In the genomic region with DNA sequence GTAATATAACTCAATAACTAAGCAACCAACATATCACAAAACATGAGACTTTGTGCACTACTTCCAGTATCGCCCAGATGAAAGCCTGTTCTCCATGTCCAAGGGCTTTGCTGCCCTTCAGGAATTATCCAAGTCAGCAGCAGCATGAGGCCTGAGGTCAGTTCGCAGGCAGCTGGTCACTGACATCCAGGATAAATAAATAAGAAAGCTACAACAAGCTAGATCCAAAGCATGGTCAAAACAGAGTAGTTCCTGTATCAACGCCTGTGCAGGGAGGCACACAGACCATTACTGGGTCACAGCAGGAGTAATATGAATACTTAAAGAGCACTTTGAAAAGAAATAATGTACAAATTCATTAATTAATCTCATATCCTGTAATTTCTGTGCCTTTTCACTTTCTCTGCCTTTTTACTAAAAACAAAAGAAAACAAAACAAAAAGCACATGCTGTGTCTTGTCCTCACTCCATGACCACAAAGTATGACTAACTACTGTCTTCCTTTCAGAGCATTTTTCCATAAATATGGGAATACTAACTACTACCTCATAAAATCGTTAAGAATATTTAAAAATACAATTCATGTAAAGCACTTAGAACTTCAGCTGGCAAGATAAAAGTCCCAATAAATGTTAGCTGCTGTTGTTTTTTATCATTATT, we compare ENCODE assay signal across 19 cellular contexts.
DNase-seq lines count a peak whose midpoint lies in the region; ATAC-seq and TF ChIP-seq lines count a peak whose summit lies in the region.
"Had no signal": no experiment of that assay in that cellular context is flagged by ENCODE, and none has a peak within 500 bp of the region (broad histone marks: within the 10 kb centered on the region; RNA-seq: fewer than 3 reads in every experiment).

No MANE protein-coding gene starts in this region.

- TF ChIP-seq CTCF in RWPE2 (IDR thresholded peaks at IDR 0.05; ENCODE audit: poor library complexity, severe bottlenecking): no peak
- no peak for TF ChIP-seq CTCF in fibroblast of lung (conservative IDR thresholded peaks at IDR 0.05 in 1 of 2, IDR thresholded peaks at IDR 0.05 in 1 of 2; ENCODE audit: low read depth in 1 of 2, low read length in 2 of 2)

- no peak overlapping the region for H3K9ac ChIP-seq in GM23248
- no peak overlapping the region for H3K9ac ChIP-seq in fibroblast of lung (ENCODE audit: insufficient read depth, low read length)
- no peak overlapping the region for H3K9ac ChIP-seq in skeletal muscle satellite cell (ENCODE audit: low read depth, low read length)
- H3K9ac ChIP-seq: BLaER1 treated with 17β-estradiol and CSF1 and Interleukin-3, amounts not matched to agents 10 nM and 100 nM had no signal

- peak; percentile 83 for ATAC-seq in RWPE2 (ENCODE audit: low read depth)
- ATAC-seq: esophagus mucosa; heart right ventricle; naive thymus-derived CD4-positive, alpha-beta T cell had no signal

- peaks cover 11% of the 10 kb centered on the region; the same call in 1 of the 2 replicates for H3F3A ChIP-seq in GM23248 (ENCODE audit: insufficient read depth)

- no peaks in the 10 kb centered on the region for H3K9me3 ChIP-seq in GM23248 (ENCODE audit: low read depth)
- no peaks in the 10 kb centered on the region for H3K9me3 ChIP-seq in RWPE2 (ENCODE audit: severe bottlenecking)
- no peaks in the 10 kb centered on the region for H3K9me3 ChIP-seq in fibroblast of lung (ENCODE audit: control insufficient read depth, insufficient read depth, low read depth, low read length)
- no peaks in the 10 kb centered on the region for H3K9me3 ChIP-seq in skeletal muscle satellite cell (replicated peaks; ENCODE audit: low read length)
- H3K9me3 ChIP-seq: BLaER1 treated with 17β-estradiol and CSF1 and Interleukin-3, amounts not matched to agents 10 nM and 100 nM; heart right ventricle; testis had no signal

- no peaks in the 10 kb centered on the region for H3K9me2 ChIP-seq in GM23248 (ENCODE audit: insufficient read depth)

- H3K4me1 ChIP-seq in GM23248 (ENCODE audit: insufficient read depth): peaks cover 16% of the 10 kb centered on the region; the same call in 1 of the 2 replicates
- peaks cover 29% of the 10 kb centered on the region for H3K4me1 ChIP-seq in RWPE2 (ENCODE audit: insufficient read depth, poor library complexity, severe bottlenecking)
- no peaks in the 10 kb centered on the region for H3K4me1 ChIP-seq in fibroblast of lung (ENCODE audit: control insufficient read depth, extremely low read depth, insufficient read depth, low read length)
- peaks cover 39% of the 10 kb centered on the region for H3K4me1 ChIP-seq in skeletal muscle satellite cell (ENCODE audit: control insufficient read depth, insufficient read depth, low read length)
- H3K4me1 ChIP-seq: BLaER1 treated with 17β-estradiol and CSF1 and Interleukin-3, amounts not matched to agents 10 nM and 100 nM; heart right ventricle; testis had no signal

- no peak overlapping the region for H3K4me3 ChIP-seq in GM23248
- H3K4me3 ChIP-seq in RWPE2 (ENCODE audit: severe bottlenecking): no peak overlapping the region
- no peak overlapping the region for H3K4me3 ChIP-seq in fibroblast of lung (replicated peaks in 1 of 4; ENCODE audit: control extremely low read depth in 1 of 4, insufficient read depth in 1 of 4, low read depth in 3 of 4, low read length in 4 of 4)
- peak overlapping the region; percentile 32 for H3K4me3 ChIP-seq in skeletal muscle satellite cell (ENCODE audit: low read length)
- H3K4me3 ChIP-seq: BLaER1 treated with 17β-estradiol and CSF1 and Interleukin-3, amounts not matched to agents 10 nM and 100 nM; heart right ventricle; lung; testis had no signal

- H3K4me2 ChIP-seq in GM23248 (ENCODE audit: unreplicated experiment) (peak overlapping the region; percentile 18), fibroblast of lung (ENCODE audit: extremely low read depth, insufficient read depth, low read length) (peak overlapping the region; percentile 11), skeletal muscle satellite cell (ENCODE audit: low read length) (peak overlapping the region; percentile 71)
- H3K4me2 ChIP-seq: BLaER1 treated with 17β-estradiol and CSF1 and Interleukin-3, amounts not matched to agents 10 nM and 100 nM had no signal

- no peaks in the 10 kb centered on the region for H3K79me2 ChIP-seq in GM23248 (ENCODE audit: insufficient read depth)
- H3K79me2 ChIP-seq in fibroblast of lung (ENCODE audit: control insufficient read depth, insufficient read depth, low read length): no peaks in the 10 kb centered on the region

- H4K20me1 ChIP-seq in GM23248 (ENCODE audit: insufficient read depth) (no peaks in the 10 kb centered on the region), fibroblast of lung (ENCODE audit: control insufficient read depth, extremely low read depth, insufficient read depth, low read length) (no peaks in the 10 kb centered on the region)
- H4K20me1 ChIP-seq: BLaER1 treated with 17β-estradiol and CSF1 and Interleukin-3, amounts not matched to agents 10 nM and 100 nM had no signal

- peak; percentile 44 for DNase-seq in GM23248
- DNase-seq in RWPE2 (ENCODE audit: low spot score): no peak
- DNase-seq in fibroblast of lung (ENCODE audit: low read depth in 2 of 2): peak in 1 of 2 donors; percentile 32
- no peak for DNase-seq in activated CD4-positive, alpha-beta T cell treated with anti-CD3 and anti-CD28 coated beads for 48 hours
- no peak for DNase-seq in NCI-H226
- no peak for DNase-seq in activated CD4-positive, alpha-beta T cell treated with anti-CD3 and anti-CD28 coated beads for 1 hour
- DNase-seq: activated naive CD4-positive, alpha-beta T cell treated with Interleukin-2 at 50 U/mL for 16 hours; DMS 273 treated with DMSO at 0.1 percent for 48 hours; heart right ventricle; immature natural killer cell; naive thymus-derived CD4-positive, alpha-beta T cell; NCI-H1436 treated with DMSO at 0.1 percent for 48 hours; NCI-H446 treated with DMSO at 0.1 percent for 48 hours; stimulated activated CD4-positive, alpha-beta T cell treated with anti-CD3 and anti-CD28 coated beads, Interleukin-12 subunit alpha, Interleukin-12 subunit beta, amount 100 ng/mL, for 4 hours; testis had no signal

- H3K36me3 ChIP-seq in GM23248 (ENCODE audit: low read depth): no peaks in the 10 kb centered on the region
- no peaks in the 10 kb centered on the region for H3K36me3 ChIP-seq in RWPE2 (ENCODE audit: low read depth)
- H3K36me3 ChIP-seq in fibroblast of lung (ENCODE audit: control insufficient read depth, insufficient read depth, low read length): no peaks in the 10 kb centered on the region
- H3K36me3 ChIP-seq in skeletal muscle satellite cell (ENCODE audit: insufficient read depth, low read length): no peaks in the 10 kb centered on the region
- H3K36me3 ChIP-seq: BLaER1 treated with 17β-estradiol and CSF1 and Interleukin-3, amounts not matched to agents 10 nM and 100 nM; heart right ventricle had no signal

- no peak overlapping the region for H3K27ac ChIP-seq in GM23248
- H3K27ac ChIP-seq in RWPE2 (ENCODE audit: poor library complexity, severe bottlenecking): peak overlapping the region; percentile 53
- no peak overlapping the region for H3K27ac ChIP-seq in fibroblast of lung (ENCODE audit: insufficient read depth, low read length)
- H3K27ac ChIP-seq: BLaER1 treated with 17β-estradiol and CSF1 and Interleukin-3, amounts not matched to agents 10 nM and 100 nM; heart right ventricle; testis had no signal

- H3K27me3 ChIP-seq in GM23248 (replicated peaks; ENCODE audit: insufficient read depth) (no peaks in the 10 kb centered on the region), RWPE2 (ENCODE audit: insufficient read depth, poor library complexity, severe bottlenecking) (no peaks in the 10 kb centered on the region), fibroblast of lung (ENCODE audit: control insufficient read depth, insufficient read depth, low read length) (no peaks in the 10 kb centered on the region), skeletal muscle satellite cell (ENCODE audit: control insufficient read depth, insufficient read depth, low read length) (no peaks in the 10 kb centered on the region)
- H3K27me3 ChIP-seq: BLaER1 treated with 17β-estradiol and CSF1 and Interleukin-3, amounts not matched to agents 10 nM and 100 nM; heart right ventricle; testis had no signal

- in situ Hi-C loops in GM23248 (cut with MboI): no loop called here

- WGBS in GM23248 (ENCODE audit: low coverage in 1 of 2, low lambda C conversion rate in 2 of 2, missing lambda C conversion rate in 2 of 2), 2 experiments: 66 to 69% methylated on average over 4 of the region's 4 CpGs

- no peak overlapping the region for H2AFZ ChIP-seq in GM23248
- H2AFZ ChIP-seq in fibroblast of lung (ENCODE audit: low read length): no peak overlapping the region

Comparison
In these comparisons a context has a peak if more than half of its experiments do, and no peak if none do; other contexts are left out.
1. H3K4me2 ChIP-seq: peak in every context shown above with its lines; median percentile 71 in skeletal muscle satellite cell; 18 in GM23248; 11 in fibroblast of lung.